In the genomic region with DNA sequence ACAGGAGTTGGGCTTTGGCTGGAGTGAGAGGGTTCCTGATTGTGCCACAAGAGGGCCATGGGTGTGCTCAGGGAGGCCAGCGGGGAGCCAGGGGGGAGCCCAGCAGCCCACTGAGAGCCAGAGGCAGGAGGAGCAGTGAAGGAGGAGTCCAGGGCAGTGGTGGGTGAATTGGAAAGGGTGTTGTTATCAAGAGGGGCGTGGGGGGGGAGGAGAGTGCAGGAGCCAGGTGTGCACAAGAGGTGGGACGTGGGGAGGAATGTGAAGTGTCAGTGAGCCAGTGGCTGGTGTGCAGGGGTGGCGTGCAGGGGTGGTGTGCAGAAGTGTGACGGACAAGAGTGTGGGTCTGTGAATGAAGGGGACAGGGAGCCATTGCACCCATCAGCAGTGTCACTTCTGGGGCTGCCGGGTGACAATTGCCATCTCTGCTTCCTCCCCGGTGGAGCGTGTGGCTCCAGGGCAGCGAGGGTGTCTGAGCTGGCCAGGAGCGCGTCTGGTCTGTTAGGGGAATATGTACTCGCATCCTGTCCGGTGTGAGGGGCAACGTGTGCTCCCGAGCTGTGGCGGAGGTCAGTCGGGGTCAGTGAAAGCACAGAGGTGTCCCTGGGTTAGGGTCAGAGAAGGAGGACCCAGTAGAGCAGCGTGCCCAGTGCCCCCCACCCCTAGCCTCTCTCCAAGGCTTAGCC, we compare ENCODE assay signal across 8 cellular contexts. TPM values are rescaled to one million over a fixed set of nuclear protein-coding genes. Genes with fewer than 3 reads are reported as not detected.
DNase-seq lines count a peak whose midpoint lies in the region; ATAC-seq and TF ChIP-seq lines count a peak whose summit lies in the region.

No MANE protein-coding gene starts in this region.

- no CpG with 5 or more reads among the region's 18 CpGs for WGBS in iPS DF 6.9 (ENCODE audit: insufficient coverage, insufficient read length)

- DNase-seq in GM10248 (ENCODE audit: extremely low spot score) (peak; percentile 67), MV-4-11 (lab: John Stamatoyannopoulos, UW) (peak; percentile 45), amniotic epithelial cell (ENCODE audit: low read depth) (peak; percentile 43), iPS DF 6.9 (ENCODE audit: low read depth, low spot score) (no peak), NCI-H2227 treated with DMSO at 0.1 percent for 48 hours (lab: John Stamatoyannopoulos, UW) (no peak), NCI-H187 treated with DMSO at 0.1 percent for 48 hours (lab: John Stamatoyannopoulos, UW) (no peak)

- no peak overlapping the region for H3K27ac ChIP-seq in iPS DF 6.9 (ENCODE audit: low read length)
- H3K27ac ChIP-seq in skeletal muscle tissue (ENCODE audit: low read depth, low read length) = peak overlapping the region; percentile 19

- peaks cover 18% of the 10 kb centered on the region; the same call in 1 of the 2 replicates for H3K27me3 ChIP-seq in iPS DF 6.9 (ENCODE audit: control insufficient read depth, insufficient read depth, low read length)
- peaks cover 23 to 56% (median 54%) of the 10 kb centered on the region in 3 donors for H3K27me3 ChIP-seq in skeletal muscle tissue (ENCODE audit: control insufficient read depth in 3 of 3, insufficient read depth in 3 of 3, low read length in 3 of 3)

- peaks cover 22% of the 10 kb centered on the region for H3K4me1 ChIP-seq in iPS DF 6.9 (ENCODE audit: control insufficient read depth, insufficient read depth, low read length)
- H3K4me1 ChIP-seq in skeletal muscle tissue (ENCODE audit: control insufficient read depth in 3 of 3, insufficient read depth in 3 of 3, low read length in 3 of 3) = peaks cover 16 to 32% (median 31%) of the 10 kb centered on the region in 3 donors

- H3K4me3 ChIP-seq in iPS DF 6.9 (ENCODE audit: low read length) (peak overlapping the region; percentile 28; the same call in 1 of the 2 replicates), skeletal muscle tissue (ENCODE audit: low read length in 3 of 3) (peak overlapping the region in 2 of 3 donors; percentile 23 to 35)

- peak overlapping the region in 1 of 3 donors; percentile 45 for H3K9ac ChIP-seq in skeletal muscle tissue (ENCODE audit: low read depth in 1 of 3, low read length in 3 of 3)

- CTCF ChIA-PET in GM10248 (lab: Yijun Ruan, JAX) = interaction anchor here (1.1 to 42.5 kb wide), 7 partner anchors 5 to 258 kb away, joined by 3 to 1573 read pairs (median 13); a partner anchor contains a TSS

- POLR2A ChIA-PET in GM10248 (lab: Yijun Ruan, JAX) = interaction anchor here (1.6 kb wide), 1 partner anchor 18 kb away, joined by 3 read pairs; a partner anchor contains a TSS

- H3K9me3 ChIP-seq in iPS DF 6.9 (ENCODE audit: control insufficient read depth, insufficient read depth, low read length) (no peaks in the 10 kb centered on the region), skeletal muscle tissue (ENCODE audit: control insufficient read depth in 3 of 3, low read length in 3 of 3) (no peaks in the 10 kb centered on the region)

- TF ChIP-seq CTCF in GM10248 (IDR thresholded peaks at IDR 0.05; ENCODE audit: control extremely low read depth, extremely low read depth, low read depth, missing control alignments) = peak; percentile 30

- H3K36me3 ChIP-seq in iPS DF 6.9 (ENCODE audit: control insufficient read depth, insufficient read depth, low read length) = no peaks in the 10 kb centered on the region
- no peaks in the 10 kb centered on the region for H3K36me3 ChIP-seq in skeletal muscle tissue (ENCODE audit: control insufficient read depth in 3 of 3, insufficient read depth in 3 of 3, low read length in 3 of 3)

- no peak for ATAC-seq in GM21619 (IDR thresholded peaks at IDR 0.05; ENCODE audit: unreplicated experiment)

RNA-seq across cellular contexts. Expression of a gene that starts 1.7 kb away (rescaled TPM):
- 1.0 TPM for total RNA-seq in skeletal muscle tissue

RNA-seq across cellular contexts. Expression of a gene that starts 18.3 kb away (rescaled TPM):
- total RNA-seq in skeletal muscle tissue = 14.6 TPM

RNA-seq across cellular contexts. Expression of a gene that starts 20.1 kb away (rescaled TPM):
- 2.6 TPM for total RNA-seq in skeletal muscle tissue

RNA-seq across cellular contexts. Expression of a gene that starts 30.0 kb away (rescaled TPM):
- 163 TPM for total RNA-seq in skeletal muscle tissue

RNA-seq across cellular contexts. Expression of a gene that starts 32.2 kb away (rescaled TPM):
- total RNA-seq in skeletal muscle tissue = 1.0 TPM

Comparison
In these comparisons a context has a peak if more than half of its experiments do, and no peak if none do; other contexts are left out.
1. DNase-seq: peak in GM10248 (single experiment), MV-4-11 (single experiment) and amniotic epithelial cell (single experiment); none in iPS DF 6.9 (single experiment), NCI-H2227 treated with DMSO at 0.1 percent for 48 hours (single experiment) and NCI-H187 treated with DMSO at 0.1 percent for 48 hours (single experiment).